Comparison of ENCODE assay signal across 23 cellular contexts in genomic region chr13:109454167-109454917, GRCh38.
A peak's percentile ranks its signal among the peaks of the same experiment; 100 is the strongest.
DNase-seq lines count a peak whose midpoint lies in the region; ATAC-seq and TF ChIP-seq lines count a peak whose summit lies in the region.
"Had no signal": no experiment of that assay in that cellular context is flagged by ENCODE, and none has a peak within 500 bp of the region (broad histone marks: within the 10 kb centered on the region; RNA-seq: fewer than 3 reads in every experiment).

No MANE protein-coding gene starts in this region.

- H3K27ac ChIP-seq in mesenchymal stem cell (ENCODE audit: low read length, poor library complexity, severe bottlenecking) = no peak overlapping the region
- H3K27ac ChIP-seq in tibial artery = peak overlapping the region; percentile 58 to 64
- H3K27ac ChIP-seq: C4-2B, HL-60, right lobe of liver had no signal

- H2BK5ac ChIP-seq in mesenchymal stem cell (ENCODE audit: low read depth, low read length, poor library complexity, severe bottlenecking) = no peak overlapping the region

- H2AK5ac ChIP-seq in mesenchymal stem cell (ENCODE audit: low read length, severe bottlenecking) = no peak overlapping the region

- H4K91ac ChIP-seq in mesenchymal stem cell (ENCODE audit: low read length) = no peak overlapping the region

- peaks cover 1% of the 10 kb centered on the region for H3K4me1 ChIP-seq in mesenchymal stem cell (ENCODE audit: control insufficient read depth, insufficient read depth, low read depth, low read length)
- H3K4me1 ChIP-seq in tibial artery = peaks cover 0 to 23% (median 5%) of the 10 kb centered on the region in 4 donors
- H3K4me1 ChIP-seq: HAP-1, right lobe of liver had no signal

- no peak overlapping the region for H3K9ac ChIP-seq in mesenchymal stem cell (ENCODE audit: low read length)

- no peak overlapping the region for H2AFZ ChIP-seq in mesenchymal stem cell (ENCODE audit: low read depth, low read length)

- H4K8ac ChIP-seq in mesenchymal stem cell (ENCODE audit: low read length) = no peak overlapping the region

- TF ChIP-seq CTCF in cardiac fibroblast (IDR thresholded peaks at IDR 0.05; ENCODE audit: low read depth, low read length) (no peak), tibial artery (IDR thresholded peaks at IDR 0.05) (no peak)

- H2BK120ac ChIP-seq in mesenchymal stem cell (ENCODE audit: low read depth, low read length) = no peak overlapping the region

- DNase-seq in activated CD4-positive, alpha-beta T cell treated with anti-CD3 and anti-CD28 coated beads, Interleukin-2, amount 10 ng/mL, durations not matched to agents 24 days and 14 days = peak; percentile 28
- no peak for DNase-seq in activated CD4-positive, alpha-beta T cell treated with anti-CD3 and anti-CD28 coated beads, Interleukin-2, amount 50 U/mL, for 1 hour
- DNase-seq in cardiac fibroblast (ENCODE audit: low read depth in 2 of 2) = peak; percentile 6 to 14
- peak; percentile 80 for DNase-seq in mesenchymal stem cell
- DNase-seq in tibial artery = no peak
- DNase-seq in NCI-H82 treated with DMSO at 0.1 percent for 48 hours (lab: John Stamatoyannopoulos, UW; ENCODE audit: unreplicated experiment) = no peak
- DNase-seq in stimulated activated naive CD8-positive, alpha-beta T cell treated with anti-CD3 and anti-CD28 coated beads, Interleukin-15, amount 100 ng/mL, for 72 hours = no peak
- DNase-seq: 8988T; activated B cell treated with CpG ODN at 0.5 μM for 24 hours; activated CD8-positive, alpha-beta memory T cell treated with anti-CD3 and anti-CD28 coated beads for 24 hours; GDM1; NCI-H1694; NCI-H748 treated with DMSO at 0.1 percent for 48 hours; right lobe of liver; stimulated activated CD4-positive, alpha-beta T cell treated with anti-CD3 and anti-CD28 coated beads, Interleukin-1b, Interleukin-23, amount 100 ng/mL, for 48 hours; stimulated activated naive CD4-positive, alpha-beta T cell had no signal

- H3K4me3 ChIP-seq in cardiac fibroblast (replicated peaks in 1 of 2; ENCODE audit: low read depth in 2 of 2, low read length in 2 of 2) (no peak overlapping the region), mesenchymal stem cell (ENCODE audit: insufficient read depth in 1 of 2, low read depth in 1 of 2, low read length in 2 of 2) (no peak overlapping the region), tibial artery (no peak overlapping the region)
- H3K4me3 ChIP-seq: GM12878, HAP-1, right lobe of liver had no signal

- H3K79me1 ChIP-seq in mesenchymal stem cell (replicated peaks; ENCODE audit: low read length, poor library complexity, severe bottlenecking) = no peaks in the 10 kb centered on the region

- H3K4me3 Mint-ChIP-seq in activated CD4-positive, alpha-beta T cell treated with anti-CD3 and anti-CD28 coated beads, Interleukin-2, amount 10 ng/mL, durations not matched to agents 24 days and 14 days = no peak overlapping the region
- H3K4me3 Mint-ChIP-seq in stimulated activated naive CD8-positive, alpha-beta T cell treated with anti-CD3 and anti-CD28 coated beads, Interleukin-15, amount 100 ng/mL, for 72 hours = no peak overlapping the region
- H3K4me3 Mint-ChIP-seq: activated B cell treated with CpG ODN at 0.5 μM for 24 hours; activated naive CD4-positive, alpha-beta T cell treated with anti-CD3 and anti-CD28 coated beads, Interleukin-2, amount 50 U/mL, for 24 hours; IgD-negative memory B cell had no signal

- intact Hi-C loops in activated CD4-positive, alpha-beta T cell treated with anti-CD3 and anti-CD28 coated beads, Interleukin-2, amount 10 ng/mL, durations not matched to agents 24 days and 14 days (cut with micrococcal nuclease) = no loop called here
- intact Hi-C loops in tibial artery (cut with DNase I; ENCODE audit: low total_unique reads) = loop anchor here (10.0 kb wide), 1 partner anchor 330 kb away; the partner anchor contains the start of gene IRS2

- H3K9me3 ChIP-seq in mesenchymal stem cell (ENCODE audit: control insufficient read depth, low read length) = no peaks in the 10 kb centered on the region
- no peaks in the 10 kb centered on the region for H3K9me3 ChIP-seq in tibial artery
- H3K9me3 ChIP-seq: HAP-1, right lobe of liver had no signal

- no peak overlapping the region for H3K14ac ChIP-seq in mesenchymal stem cell (ENCODE audit: low read length in 2 of 2)

- H2BK15ac ChIP-seq in mesenchymal stem cell (ENCODE audit: low read depth, poor library complexity, severe bottlenecking) = no peak overlapping the region

- no peaks in the 10 kb centered on the region for H3K27me3 Mint-ChIP-seq in activated CD4-positive, alpha-beta T cell treated with anti-CD3 and anti-CD28 coated beads, Interleukin-2, amount 10 ng/mL, durations not matched to agents 24 days and 14 days
- H3K27me3 Mint-ChIP-seq in stimulated activated naive CD8-positive, alpha-beta T cell treated with anti-CD3 and anti-CD28 coated beads, Interleukin-15, amount 100 ng/mL, for 72 hours = peaks cover 8% of the 10 kb centered on the region
- H3K27me3 Mint-ChIP-seq: activated B cell treated with CpG ODN at 0.5 μM for 24 hours had no signal

- no peak overlapping the region for H3K27ac Mint-ChIP-seq in activated CD4-positive, alpha-beta T cell treated with anti-CD3 and anti-CD28 coated beads, Interleukin-2, amount 10 ng/mL, durations not matched to agents 24 days and 14 days
- no peak overlapping the region for H3K27ac Mint-ChIP-seq in stimulated activated naive CD8-positive, alpha-beta T cell treated with anti-CD3 and anti-CD28 coated beads, Interleukin-15, amount 100 ng/mL, for 72 hours
- H3K27ac Mint-ChIP-seq: activated B cell treated with CpG ODN at 0.5 μM for 24 hours; activated naive CD4-positive, alpha-beta T cell treated with anti-CD3 and anti-CD28 coated beads, Interleukin-2, amount 50 U/mL, for 24 hours; IgD-negative memory B cell had no signal

- H3K9me3 Mint-ChIP-seq in activated CD4-positive, alpha-beta T cell treated with anti-CD3 and anti-CD28 coated beads, Interleukin-2, amount 10 ng/mL, durations not matched to agents 24 days and 14 days = no peaks in the 10 kb centered on the region
- no peaks in the 10 kb centered on the region for H3K9me3 Mint-ChIP-seq in stimulated activated naive CD8-positive, alpha-beta T cell treated with anti-CD3 and anti-CD28 coated beads, Interleukin-15, amount 100 ng/mL, for 72 hours
- H3K9me3 Mint-ChIP-seq: activated B cell treated with CpG ODN at 0.5 μM for 24 hours; activated naive CD4-positive, alpha-beta T cell treated with anti-CD3 and anti-CD28 coated beads, Interleukin-2, amount 50 U/mL, for 24 hours had no signal

- no peak overlapping the region for H3K18ac ChIP-seq in mesenchymal stem cell (ENCODE audit: low read depth in 1 of 2, low read length in 2 of 2)

- H3K23ac ChIP-seq in mesenchymal stem cell (ENCODE audit: low read length in 2 of 2) = no peak overlapping the region

- H2BK12ac ChIP-seq in mesenchymal stem cell (ENCODE audit: low read length in 2 of 2) = no peak overlapping the region

- no peaks in the 10 kb centered on the region for H3K36me3 Mint-ChIP-seq in activated CD4-positive, alpha-beta T cell treated with anti-CD3 and anti-CD28 coated beads, Interleukin-2, amount 10 ng/mL, durations not matched to agents 24 days and 14 days (ENCODE audit: low read depth)

- H3K4me2 ChIP-seq in mesenchymal stem cell (ENCODE audit: low read length, poor library complexity, severe bottlenecking) = no peak overlapping the region

- H3K27me3 ChIP-seq in mesenchymal stem cell (ENCODE audit: control insufficient read depth in 1 of 2, insufficient read depth in 1 of 2, low read length in 2 of 2) (no peaks in the 10 kb centered on the region), tibial artery (no peaks in the 10 kb centered on the region)
- H3K27me3 ChIP-seq: right lobe of liver had no signal

- ATAC-seq in HG02759 (IDR thresholded peaks at IDR 0.05; ENCODE audit: unreplicated experiment) = no peak
- ATAC-seq in stimulated activated naive CD8-positive, alpha-beta T cell treated with anti-CD3 and anti-CD28 coated beads, Interleukin-15, amount 100 ng/mL, for 72 hours = no peak
- ATAC-seq: GM12878, right lobe of liver had no signal

- H3K4ac ChIP-seq in mesenchymal stem cell (ENCODE audit: low read depth in 1 of 2, low read length in 2 of 2) = no peak overlapping the region

- 100% methylated on average over 3 of the region's 4 CpGs for WGBS in mesenchymal stem cell

- no peaks in the 10 kb centered on the region for H3K4me1 Mint-ChIP-seq in activated CD4-positive, alpha-beta T cell treated with anti-CD3 and anti-CD28 coated beads, Interleukin-2, amount 10 ng/mL, durations not matched to agents 24 days and 14 days
- no peaks in the 10 kb centered on the region for H3K4me1 Mint-ChIP-seq in stimulated activated naive CD8-positive, alpha-beta T cell treated with anti-CD3 and anti-CD28 coated beads, Interleukin-15, amount 100 ng/mL, for 72 hours
- H3K4me1 Mint-ChIP-seq: activated B cell treated with CpG ODN at 0.5 μM for 24 hours; activated naive CD4-positive, alpha-beta T cell treated with anti-CD3 and anti-CD28 coated beads, Interleukin-2, amount 50 U/mL, for 24 hours; IgD-negative memory B cell had no signal

- H3K36me3 ChIP-seq in mesenchymal stem cell (ENCODE audit: control insufficient read depth in 1 of 2, insufficient read depth in 2 of 2, low read depth in 1 of 2, low read length in 2 of 2) (no peaks in the 10 kb centered on the region), tibial artery (no peaks in the 10 kb centered on the region)
- H3K36me3 ChIP-seq: HAP-1, right lobe of liver had no signal

Comparison
In these comparisons a context has a peak if more than half of its experiments do, and no peak if none do; other contexts are left out.
1. DNase-seq: peak in activated CD4-positive, alpha-beta T cell treated with anti-CD3 and anti-CD28 coated beads, Interleukin-2, amount 10 ng/mL, durations not matched to agents 24 days and 14 days (single experiment), cardiac fibroblast (2 of 2) and mesenchymal stem cell (single experiment); none in activated CD4-positive, alpha-beta T cell treated with anti-CD3 and anti-CD28 coated beads, Interleukin-2, amount 50 U/mL, for 1 hour (single experiment), tibial artery (0 of 2), NCI-H82 treated with DMSO at 0.1 percent for 48 hours (single experiment) and stimulated activated naive CD8-positive, alpha-beta T cell treated with anti-CD3 and anti-CD28 coated beads, Interleukin-15, amount 100 ng/mL, for 72 hours (0 of 2).